12 cellular contexts compared by ENCODE assay signal in the genomic region with DNA sequence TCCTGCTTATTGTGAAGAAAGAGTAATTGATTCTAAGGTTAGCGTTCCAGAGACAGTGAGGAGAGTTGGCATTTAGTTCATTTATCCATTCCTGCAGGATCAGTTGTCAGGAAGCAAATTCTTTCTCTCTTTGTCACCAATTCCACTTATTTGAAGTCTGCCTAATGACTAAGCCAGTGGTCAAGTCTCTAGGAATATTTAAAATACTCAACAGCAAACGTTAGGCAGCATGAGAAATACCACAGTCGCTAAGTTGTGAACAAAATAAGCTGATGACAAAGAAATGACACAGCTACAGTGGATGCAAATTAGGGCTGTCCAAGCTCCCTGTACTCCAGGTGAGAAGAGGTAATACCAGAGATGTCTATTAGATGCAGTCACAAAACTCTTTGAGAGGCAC. TPM values are rescaled to one million over a fixed set of nuclear protein-coding genes. Genes with fewer than 3 reads are reported as not detected.
DNase-seq lines count a peak whose midpoint lies in the region; ATAC-seq and TF ChIP-seq lines count a peak whose summit lies in the region.
"Had no signal": no experiment of that assay in that cellular context is flagged by ENCODE, and none has a peak within 500 bp of the region (broad histone marks: within the 10 kb centered on the region; RNA-seq: fewer than 3 reads in every experiment).

No MANE protein-coding gene starts in this region.

- H3K27me3 Mint-ChIP-seq in T-helper 17 cell = no peaks in the 10 kb centered on the region

- H3K9me3 ChIP-seq in mesenchymal stem cell (ENCODE audit: control insufficient read depth, low read length) = no peaks in the 10 kb centered on the region
- no peaks in the 10 kb centered on the region for H3K9me3 ChIP-seq in T-helper 17 cell (ENCODE audit: control insufficient read depth, low read length, poor library complexity, severe bottlenecking)
- no peaks in the 10 kb centered on the region for H3K9me3 ChIP-seq in gastroesophageal sphincter

- H3K14ac ChIP-seq in mesenchymal stem cell (ENCODE audit: low read length in 2 of 2) = no peak overlapping the region

- peaks cover 0 to 5% of the 10 kb centered on the region in 2 experiments for H3K27me3 ChIP-seq in mesenchymal stem cell (ENCODE audit: control insufficient read depth in 1 of 2, insufficient read depth in 1 of 2, low read length in 2 of 2)
- no peaks in the 10 kb centered on the region for H3K27me3 ChIP-seq in gastroesophageal sphincter
- H3K27me3 ChIP-seq: hepatocyte had no signal

- no peak overlapping the region for H3K4me3 Mint-ChIP-seq in T-helper 17 cell
- H3K4me3 Mint-ChIP-seq: naive thymus-derived CD8-positive, alpha-beta T cell had no signal

- no peak overlapping the region for H3K4ac ChIP-seq in mesenchymal stem cell (ENCODE audit: low read depth in 1 of 2, low read length in 2 of 2)

- no peak overlapping the region for H3K4me2 ChIP-seq in mesenchymal stem cell (ENCODE audit: low read length, poor library complexity, severe bottlenecking)
- H3K4me2 ChIP-seq: hepatocyte had no signal

- no peaks in the 10 kb centered on the region for H3K79me1 ChIP-seq in mesenchymal stem cell (replicated peaks; ENCODE audit: low read length, poor library complexity, severe bottlenecking)

- peak overlapping the region; percentile 88 for H3K27ac ChIP-seq in mesenchymal stem cell (ENCODE audit: low read length, poor library complexity, severe bottlenecking)
- no peak overlapping the region for H3K27ac ChIP-seq in gastroesophageal sphincter
- H3K27ac ChIP-seq: hepatocyte had no signal

- no peak for TF ChIP-seq EP300 in gastroesophageal sphincter (IDR thresholded peaks at IDR 0.05)

- peaks cover 3% of the 10 kb centered on the region for H3K4me1 ChIP-seq in mesenchymal stem cell (ENCODE audit: control insufficient read depth, insufficient read depth, low read depth, low read length)
- peaks cover 0 to 6% (median 0%) of the 10 kb centered on the region in 3 donors for H3K4me1 ChIP-seq in gastroesophageal sphincter

- 0% methylated on average over 2 of the region's 3 CpGs for WGBS in mesenchymal stem cell
- WGBS in gastroesophageal sphincter (ENCODE audit: low coverage in 1 of 2), 2 donors = 33% methylated on average over 2 of the region's 3 CpGs; no CpG with 5 or more reads in 1 of the 2 donors

- H2AK5ac ChIP-seq in mesenchymal stem cell (ENCODE audit: low read length, severe bottlenecking) = no peak overlapping the region

- H2AFZ ChIP-seq in mesenchymal stem cell (ENCODE audit: low read depth, low read length) = no peak overlapping the region
- H2AFZ ChIP-seq: hepatocyte had no signal

- H3K36me3 Mint-ChIP-seq in T-helper 17 cell (ENCODE audit: low read depth) = no peaks in the 10 kb centered on the region
- H3K36me3 Mint-ChIP-seq: naive thymus-derived CD8-positive, alpha-beta T cell had no signal

- no peak overlapping the region for H3K9ac ChIP-seq in mesenchymal stem cell (ENCODE audit: low read length)

- no peak overlapping the region for H2BK15ac ChIP-seq in mesenchymal stem cell (ENCODE audit: low read depth, poor library complexity, severe bottlenecking)

- TF ChIP-seq POLR2A in gastroesophageal sphincter (IDR thresholded peaks at IDR 0.05) = no peak

- ATAC-seq in HG03135 (IDR thresholded peaks at IDR 0.05; ENCODE audit: unreplicated experiment) (no peak), T-helper 17 cell (no peak), GM21526 (IDR thresholded peaks at IDR 0.05; ENCODE audit: low FRiP score, unreplicated experiment) (no peak), gastroesophageal sphincter (no peak)
- ATAC-seq: naive thymus-derived CD8-positive, alpha-beta T cell had no signal

- H3K18ac ChIP-seq in mesenchymal stem cell (ENCODE audit: low read depth in 1 of 2, low read length in 2 of 2) = no peak overlapping the region

- no peak overlapping the region for H4K8ac ChIP-seq in mesenchymal stem cell (ENCODE audit: low read length)

- H3K4me1 Mint-ChIP-seq in T-helper 17 cell = no peaks in the 10 kb centered on the region
- H3K4me1 Mint-ChIP-seq: naive thymus-derived CD8-positive, alpha-beta T cell had no signal

- H3K36me3 ChIP-seq in mesenchymal stem cell (ENCODE audit: control insufficient read depth in 1 of 2, insufficient read depth in 2 of 2, low read depth in 1 of 2, low read length in 2 of 2) (no peaks in the 10 kb centered on the region), gastroesophageal sphincter (no peaks in the 10 kb centered on the region)

- no peak overlapping the region for H4K91ac ChIP-seq in mesenchymal stem cell (ENCODE audit: low read length)

- no peak overlapping the region for H3K27ac Mint-ChIP-seq in T-helper 17 cell
- H3K27ac Mint-ChIP-seq: naive thymus-derived CD8-positive, alpha-beta T cell had no signal

- no peak overlapping the region for H3K23ac ChIP-seq in mesenchymal stem cell (ENCODE audit: low read length in 2 of 2)

- H2BK120ac ChIP-seq in mesenchymal stem cell (ENCODE audit: low read depth, low read length) = no peak overlapping the region

- no peak overlapping the region for H2BK5ac ChIP-seq in mesenchymal stem cell (ENCODE audit: low read depth, low read length, poor library complexity, severe bottlenecking)

- H2BK12ac ChIP-seq in mesenchymal stem cell (ENCODE audit: low read length in 2 of 2) = no peak overlapping the region

- TF ChIP-seq CTCF in choroid plexus epithelial cell (conservative IDR thresholded peaks at IDR 0.05; ENCODE audit: low read depth, low read length) (no peak), gastroesophageal sphincter (IDR thresholded peaks at IDR 0.05) (no peak)

- H3K4me3 ChIP-seq in choroid plexus epithelial cell (ENCODE audit: low read depth, low read length) = no peak overlapping the region
- H3K4me3 ChIP-seq in mesenchymal stem cell (ENCODE audit: insufficient read depth in 1 of 2, low read depth in 1 of 2, low read length in 2 of 2) = no peak overlapping the region
- no peak overlapping the region for H3K4me3 ChIP-seq in gastroesophageal sphincter
- H3K4me3 ChIP-seq: hepatocyte had no signal

- DNase-seq in Daoy (ENCODE audit: low read depth) (peak; percentile 64), LoVo (ENCODE audit: low spot score) (peak; percentile 21), choroid plexus epithelial cell (ENCODE audit: low read depth) (peak; percentile 54), mesenchymal stem cell (peak; percentile 69), T-helper 17 cell (no peak)
- DNase-seq: DMS153; naive thymus-derived CD8-positive, alpha-beta T cell; stimulated activated CD4-positive, alpha-beta T cell treated with anti-CD3 and anti-CD28 coated beads, Interleukin-12 subunit alpha, Interleukin-12 subunit beta, amount 100 ng/mL, for 4 hours had no signal

RNA-seq across cellular contexts. Expression of a gene that starts 6.6 kb away (rescaled TPM):
- not detected in 2 replicates for total RNA-seq in Daoy (2014; rRNA removed; shearing (Covaris generic))
- 0.03 TPM for polyA plus RNA-seq in mesenchymal stem cell (2013, experiment 1 of 2)
- not detected for polyA plus RNA-seq in mesenchymal stem cell (2013, experiment 2 of 2)
- total RNA-seq in T-helper 17 cell = not detected
- 1 to 10 TPM in 3 of 4 donors, not detected in 1; 1.4 to 2.4 (median 1.9) TPM for total RNA-seq in gastroesophageal sphincter
- total RNA-seq: naive thymus-derived CD8-positive, alpha-beta T cell had no signal
- polyA plus RNA-seq: hepatocyte; naive thymus-derived CD8-positive, alpha-beta T cell had no signal

RNA-seq across cellular contexts. Expression of a gene that starts 37.4 kb away (rescaled TPM):
- total RNA-seq in Daoy (2014; rRNA removed; shearing (Covaris generic)) = not detected in 2 replicates
- polyA plus RNA-seq in mesenchymal stem cell (2013, experiment 1 of 2) = 0.14 TPM
- 0.11 TPM for polyA plus RNA-seq in mesenchymal stem cell (2013, experiment 2 of 2)
- total RNA-seq in T-helper 17 cell = under 1 TPM in 1 of 2 donors, not detected in 1; 0.37 TPM
- 10 to 100 TPM in 3 of 4 donors, 1 to 10 TPM in 1; 3.2 to 39.5 (median 16.0) TPM for total RNA-seq in gastroesophageal sphincter
- polyA plus RNA-seq: naive thymus-derived CD8-positive, alpha-beta T cell had no signal

Comparison
In these comparisons a context has a peak if more than half of its experiments do, and no peak if none do; other contexts are left out.
1. DNase-seq: peak in Daoy (single experiment), LoVo (single experiment), choroid plexus epithelial cell (single experiment) and mesenchymal stem cell (single experiment); none in T-helper 17 cell (0 of 3).